Comparison of ENCODE assay signal across 1 cellular context in the genomic region with DNA sequence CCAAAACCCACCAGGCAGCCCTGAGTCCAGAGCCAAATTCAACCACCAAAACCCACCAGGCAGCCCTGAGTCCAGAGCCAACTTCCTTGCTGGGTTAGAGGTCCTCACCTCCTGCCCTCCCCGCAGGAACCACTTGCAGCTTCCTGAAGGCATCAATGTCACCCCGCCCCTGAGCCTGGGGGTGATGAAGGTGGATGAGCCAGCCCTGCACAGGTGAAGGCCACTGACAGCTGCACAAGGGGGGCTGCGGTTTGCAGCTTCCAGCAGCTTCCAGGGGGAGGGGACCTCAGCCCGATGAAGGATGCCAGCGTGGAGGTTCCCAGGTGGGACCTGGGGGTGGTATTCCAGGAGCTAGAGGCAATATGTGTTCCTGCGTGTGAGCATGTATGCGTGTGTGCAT.
TF ChIP-seq lines count a peak whose summit lies in the region.

No MANE protein-coding gene starts in this region.

TF ChIP-seq in K562, 482 proteins besides CTCF, POLR2A, EP300 and RAD21:
- TF ChIP-seq BACH1 (tag; IDR thresholded peaks at IDR 0.05) (no peak), ZNF134 (CRISPR knock-in tag; conservative IDR thresholded peaks at IDR 0.05) (0 out of 2 replicates have a peak, but pooled peaks have one; percentile 33), NR3C1 (CRISPR knock-in tag; IDR thresholded peaks at IDR 0.05) (no peak)
TF ChIP-seq in K562: peak in this region for 1.
